In genomic region chr3:107429330-107430181, GRCh38 we compare ENCODE assay signal across 2 cellular contexts.
TF ChIP-seq lines count a peak whose summit lies in the region.

No MANE protein-coding gene starts in this region.

TF ChIP-seq in Ishikawa, 13 proteins besides CTCF, POLR2A, EP300 and RAD21 (continued from another document):
- no peak for TF ChIP-seq TCF12 (IDR thresholded peaks at IDR 0.05; ENCODE audit: low read depth)
- no peak for TF ChIP-seq NFIC (IDR thresholded peaks at IDR 0.05)
- TF ChIP-seq YY1 (IDR thresholded peaks at IDR 0.05; ENCODE audit: low read depth) = no peak
- TF ChIP-seq TAF1 (IDR thresholded peaks at IDR 0.05; ENCODE audit: low read depth) = no peak

TF ChIP-seq in SK-N-SH treated with all-trans-retinoic acid at 6 μM for 48 hours, 23 proteins besides CTCF, POLR2A, EP300 and RAD21 (continued from another document):
- TF ChIP-seq CSRNP3 (CRISPR knock-in tag; IDR thresholded peaks at IDR 0.05) (no peak), TCF4 (CRISPR knock-in tag; IDR thresholded peaks at IDR 0.05; ENCODE audit: borderline replicate concordance) (no peak), ZFP3 (CRISPR knock-in tag; IDR thresholded peaks at IDR 0.05) (no peak), ZNF70 (CRISPR knock-in tag; IDR thresholded peaks at IDR 0.05) (no peak), TOX (CRISPR knock-in tag; IDR thresholded peaks at IDR 0.05; ENCODE audit: borderline replicate concordance) (no peak), OSR1 (CRISPR knock-in tag; IDR thresholded peaks at IDR 0.05) (no peak), POU6F1 (CRISPR knock-in tag; IDR thresholded peaks at IDR 0.05; ENCODE audit: borderline replicate concordance, low read depth) (no peak), CSDC2 (CRISPR knock-in tag; IDR thresholded peaks at IDR 0.05) (no peak), ESRRG (CRISPR knock-in tag; IDR thresholded peaks at IDR 0.05) (no peak), ZC3H10 (CRISPR knock-in tag; IDR thresholded peaks at IDR 0.05) (no peak), ZNF8 (CRISPR knock-in tag; IDR thresholded peaks at IDR 0.05) (no peak), SNAI2 (CRISPR knock-in tag; IDR thresholded peaks at IDR 0.05) (no peak), BACH2 (CRISPR knock-in tag; IDR thresholded peaks at IDR 0.05; ENCODE audit: borderline replicate concordance) (no peak), GLIS3 (CRISPR knock-in tag; IDR thresholded peaks at IDR 0.05) (no peak), ZFP30 (CRISPR knock-in tag; IDR thresholded peaks at IDR 0.05) (no peak)
